ENCODE assay signal across 16 cellular contexts in genomic region chr2:233400341-233400740, GRCh38. TPM values are rescaled to one million over a fixed set of nuclear protein-coding genes. Genes with fewer than 3 reads are reported as not detected.
DNase-seq lines count a peak whose midpoint lies in the region; ATAC-seq lines count a peak whose summit lies in the region.
"Had no signal": no experiment of that assay in that cellular context is flagged by ENCODE, and none has a peak within 500 bp of the region (broad histone marks: within the 10 kb centered on the region; RNA-seq: fewer than 3 reads in every experiment).

No MANE protein-coding gene starts in this region.

- no peak for DNase-seq in activated naive CD4-positive, alpha-beta T cell (lab: John Stamatoyannopoulos, UW)
- DNase-seq in activated CD8-positive, alpha-beta T cell treated with anti-CD3 and anti-CD28 coated beads, Interleukin-2, amount 10 ng/mL, durations not matched to agents 7 days and 5 days, result peak; percentile 49
- DNase-seq in memory B cell (ENCODE audit: low spot score in 2 of 2) (no peak), aorta (no peak), NCI-H526 (lab: John Stamatoyannopoulos, UW) (no peak), DMS53 treated with DMSO at 0.1 percent for 48 hours (lab: John Stamatoyannopoulos, UW; ENCODE audit: unreplicated experiment) (no peak)
- DNase-seq: brain microvascular endothelial cell; DMS79; gastrocnemius medialis; posterior cingulate gyrus; SHP77 treated with DMSO at 0.1 percent for 48 hours; stimulated activated CD4-positive, alpha-beta T cell treated with anti-CD3 and anti-CD28 coated beads, Interleukin-12 subunit alpha, Interleukin-12 subunit beta, amount 100 ng/mL, for 4 hours had no signal

- H3K4me1 ChIP-seq in aorta (ENCODE audit: control insufficient read depth in 1 of 2, insufficient read depth in 2 of 2, low read length in 2 of 2), result no peaks in the 10 kb centered on the region
- H3K4me1 ChIP-seq: gastrocnemius medialis had no signal

- H3K9me3 Mint-ChIP-seq in activated naive CD4-positive, alpha-beta T cell treated with anti-CD3 and anti-CD28 coated beads, Interleukin-2, amount 50 U/mL, for 24 hours, result no peaks in the 10 kb centered on the region
- H3K9me3 Mint-ChIP-seq in activated CD8-positive, alpha-beta T cell treated with anti-CD3 and anti-CD28 coated beads, Interleukin-2, amount 10 ng/mL, durations not matched to agents 7 days and 5 days (ENCODE audit: insufficient read depth), result no peaks in the 10 kb centered on the region
- H3K9me3 Mint-ChIP-seq in memory B cell, result no peaks in the 10 kb centered on the region

- 77 to 85% methylated on average over 6 of the region's 6 CpGs for WGBS in aorta, 2 donors

- peak overlapping the region; percentile 90 for H3K27ac Mint-ChIP-seq in activated naive CD4-positive, alpha-beta T cell treated with anti-CD3 and anti-CD28 coated beads, Interleukin-2, amount 50 U/mL, for 24 hours
- H3K27ac Mint-ChIP-seq in activated CD8-positive, alpha-beta T cell treated with anti-CD3 and anti-CD28 coated beads, Interleukin-2, amount 10 ng/mL, durations not matched to agents 7 days and 5 days, result peak overlapping the region; percentile 86
- H3K27ac Mint-ChIP-seq in memory B cell, result peak overlapping the region; percentile 7

- H3K4me3 ChIP-seq in aorta (ENCODE audit: low read length in 2 of 2), result no peak overlapping the region
- H3K4me3 ChIP-seq: gastrocnemius medialis, thoracic aorta had no signal

- peak overlapping the region; percentile 57 for H3K4me3 Mint-ChIP-seq in activated naive CD4-positive, alpha-beta T cell treated with anti-CD3 and anti-CD28 coated beads, Interleukin-2, amount 50 U/mL, for 24 hours
- H3K4me3 Mint-ChIP-seq in activated CD8-positive, alpha-beta T cell treated with anti-CD3 and anti-CD28 coated beads, Interleukin-2, amount 10 ng/mL, durations not matched to agents 7 days and 5 days, result peak overlapping the region; percentile 70
- no peak overlapping the region for H3K4me3 Mint-ChIP-seq in memory B cell
- H3K4me3 Mint-ChIP-seq: mesothelial cell of epicardium had no signal

- no peaks in the 10 kb centered on the region for H3K27me3 ChIP-seq in aorta (ENCODE audit: control insufficient read depth in 1 of 2, insufficient read depth in 2 of 2, low read length in 1 of 2)
- H3K27me3 ChIP-seq: brain microvascular endothelial cell, gastrocnemius medialis had no signal

- no peaks in the 10 kb centered on the region for H3K9me3 ChIP-seq in aorta (ENCODE audit: control insufficient read depth, low read length)
- H3K9me3 ChIP-seq: gastrocnemius medialis, thoracic aorta had no signal

- intact Hi-C loops in aorta (cut with DNase I), result loop anchor here in 1 of 2 donors (5.0 kb wide), 1 partner anchor 47 kb away; no protein-coding TSS in a partner anchor

- H3K27me3 Mint-ChIP-seq in activated naive CD4-positive, alpha-beta T cell treated with anti-CD3 and anti-CD28 coated beads, Interleukin-2, amount 50 U/mL, for 24 hours, result no peaks in the 10 kb centered on the region
- no peaks in the 10 kb centered on the region for H3K27me3 Mint-ChIP-seq in activated CD8-positive, alpha-beta T cell treated with anti-CD3 and anti-CD28 coated beads, Interleukin-2, amount 10 ng/mL, durations not matched to agents 7 days and 5 days (ENCODE audit: low read depth)
- H3K27me3 Mint-ChIP-seq in memory B cell, result no peaks in the 10 kb centered on the region

- peaks cover 77% of the 10 kb centered on the region for H3K4me1 Mint-ChIP-seq in activated naive CD4-positive, alpha-beta T cell treated with anti-CD3 and anti-CD28 coated beads, Interleukin-2, amount 50 U/mL, for 24 hours
- peaks cover 72% of the 10 kb centered on the region for H3K4me1 Mint-ChIP-seq in activated CD8-positive, alpha-beta T cell treated with anti-CD3 and anti-CD28 coated beads, Interleukin-2, amount 10 ng/mL, durations not matched to agents 7 days and 5 days (ENCODE audit: low read depth)
- H3K4me1 Mint-ChIP-seq in memory B cell, result peaks cover 26% of the 10 kb centered on the region
- H3K4me1 Mint-ChIP-seq: mesothelial cell of epicardium had no signal

- H3K36me3 Mint-ChIP-seq in activated naive CD4-positive, alpha-beta T cell treated with anti-CD3 and anti-CD28 coated beads, Interleukin-2, amount 50 U/mL, for 24 hours, result peaks cover 15% of the 10 kb centered on the region
- peaks cover 48% of the 10 kb centered on the region for H3K36me3 Mint-ChIP-seq in activated CD8-positive, alpha-beta T cell treated with anti-CD3 and anti-CD28 coated beads, Interleukin-2, amount 10 ng/mL, durations not matched to agents 7 days and 5 days (ENCODE audit: low read depth)
- peaks cover 22% of the 10 kb centered on the region for H3K36me3 Mint-ChIP-seq in memory B cell

- CTCF ChIA-PET in activated CD8-positive, alpha-beta T cell treated with anti-CD3 and anti-CD28 coated beads, Interleukin-2, amount 10 ng/mL, durations not matched to agents 7 days and 5 days (lab: Charles Lee), result interaction anchor here (0.7 to 10.3 kb wide), 14 partner anchors 8 to 547 kb away, joined by 3 to 308 read pairs (median 3); no protein-coding TSS in a partner anchor

- H3K36me3 ChIP-seq in aorta (ENCODE audit: control insufficient read depth in 1 of 2, insufficient read depth in 2 of 2, low read length in 1 of 2), result no peaks in the 10 kb centered on the region
- H3K36me3 ChIP-seq: brain microvascular endothelial cell, gastrocnemius medialis, thoracic aorta had no signal

- peak; percentile 46 for ATAC-seq in activated CD8-positive, alpha-beta T cell treated with anti-CD3 and anti-CD28 coated beads, Interleukin-2, amount 10 ng/mL, durations not matched to agents 7 days and 5 days
- no peak for ATAC-seq in memory B cell (ENCODE audit: low read depth)
- peak; percentile 29 for ATAC-seq in aorta (ENCODE audit: low FRiP score)
- no peak for ATAC-seq in GM19035 (IDR thresholded peaks at IDR 0.05; ENCODE audit: unreplicated experiment)
- ATAC-seq: gastrocnemius medialis had no signal

- H3K27ac ChIP-seq in aorta (ENCODE audit: low read depth in 1 of 2, low read length in 2 of 2), result no peak overlapping the region
- H3K27ac ChIP-seq: brain microvascular endothelial cell, gastrocnemius medialis, thoracic aorta had no signal

- POLR2A ChIA-PET in activated CD8-positive, alpha-beta T cell treated with anti-CD3 and anti-CD28 coated beads, Interleukin-2, amount 10 ng/mL, durations not matched to agents 7 days and 5 days (lab: Charles Lee), result interaction anchor here (0.8 to 1.5 kb wide), 3 partner anchors 18 to 130 kb away, joined by 3 to 4 read pairs (median 4); no protein-coding TSS in a partner anchor

RNA-seq across cellular contexts. Expression of gene DGKD, which starts 46.0 kb away (rescaled TPM):
- total RNA-seq in activated CD8-positive, alpha-beta T cell treated with anti-CD3 and anti-CD28 coated beads, Interleukin-2, amount 10 ng/mL, durations not matched to agents 7 days and 5 days, result 10 to 100 TPM; 92.1 to 94.2 TPM
- 100 to 1,000 TPM in 1 of 2 donors, 10 to 100 TPM in 1; 74.3 to 250 TPM for total RNA-seq in aorta
- 10 to 100 TPM in 1 of 2 donors, 1 to 10 TPM in 1; 8.9 to 62.2 TPM for polyA plus RNA-seq in aorta

Comparison
In these comparisons a context has a peak if more than half of its experiments do, and no peak if none do; other contexts are left out.
1. H3K27ac Mint-ChIP-seq: peak in every context shown above with its lines; median percentile 90 in activated naive CD4-positive, alpha-beta T cell treated with anti-CD3 and anti-CD28 coated beads, Interleukin-2, amount 50 U/mL, for 24 hours; 86 in activated CD8-positive, alpha-beta T cell treated with anti-CD3 and anti-CD28 coated beads, Interleukin-2, amount 10 ng/mL, durations not matched to agents 7 days and 5 days; 7 in memory B cell.
2. ATAC-seq: peak in activated CD8-positive, alpha-beta T cell treated with anti-CD3 and anti-CD28 coated beads, Interleukin-2, amount 10 ng/mL, durations not matched to agents 7 days and 5 days (single experiment) and aorta (single experiment); none in memory B cell (single experiment) and GM19035 (single experiment).